8 cellular contexts compared by ENCODE assay signal in the genomic region with DNA sequence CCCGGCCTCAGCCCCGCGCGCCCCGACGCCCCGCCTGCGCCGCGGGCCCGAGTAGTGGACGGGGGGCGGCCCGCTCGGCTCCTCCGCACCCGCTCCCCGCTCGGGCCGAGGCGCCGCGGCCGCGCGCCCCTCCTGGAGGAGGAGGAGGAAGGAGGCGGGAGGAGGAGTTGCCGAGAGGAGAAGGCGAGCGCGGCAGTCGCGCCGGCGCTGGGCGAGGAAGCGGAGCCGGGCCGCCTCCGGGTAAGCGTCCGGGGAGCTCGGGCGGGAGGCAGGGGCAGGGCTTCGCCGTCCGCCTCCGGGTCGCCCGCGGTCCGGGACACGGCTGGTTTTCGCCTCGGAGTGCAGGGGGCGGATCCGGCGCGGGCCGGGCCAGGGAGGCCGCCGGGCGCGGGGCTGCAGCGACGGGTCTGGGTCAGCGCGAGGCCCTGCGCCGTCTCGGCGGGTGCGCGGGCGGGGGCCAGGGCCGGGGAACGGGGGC. TPM values are rescaled to one million over a fixed set of nuclear protein-coding genes. Genes with fewer than 3 reads are reported as not detected.
DNase-seq lines count a peak whose midpoint lies in the region; ATAC-seq and TF ChIP-seq lines count a peak whose summit lies in the region.

A gene with protein sequence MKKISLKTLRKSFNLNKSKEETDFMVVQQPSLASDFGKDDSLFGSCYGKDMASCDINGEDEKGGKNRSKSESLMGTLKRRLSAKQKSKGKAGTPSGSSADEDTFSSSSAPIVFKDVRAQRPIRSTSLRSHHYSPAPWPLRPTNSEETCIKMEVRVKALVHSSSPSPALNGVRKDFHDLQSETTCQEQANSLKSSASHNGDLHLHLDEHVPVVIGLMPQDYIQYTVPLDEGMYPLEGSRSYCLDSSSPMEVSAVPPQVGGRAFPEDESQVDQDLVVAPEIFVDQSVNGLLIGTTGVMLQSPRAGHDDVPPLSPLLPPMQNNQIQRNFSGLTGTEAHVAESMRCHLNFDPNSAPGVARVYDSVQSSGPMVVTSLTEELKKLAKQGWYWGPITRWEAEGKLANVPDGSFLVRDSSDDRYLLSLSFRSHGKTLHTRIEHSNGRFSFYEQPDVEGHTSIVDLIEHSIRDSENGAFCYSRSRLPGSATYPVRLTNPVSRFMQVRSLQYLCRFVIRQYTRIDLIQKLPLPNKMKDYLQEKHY (plus strand): TSS at position 195 of the 478 bp plus-strand sequence. CDS start 35,624 bp downstream, outside the sequence.

- TF ChIP-seq POLR2A in gastroesophageal sphincter (IDR thresholded peaks at IDR 0.05) = peak; percentile 67 to 72

- WGBS in gastroesophageal sphincter (ENCODE audit: low coverage in 1 of 2), 2 donors = no CpG with 5 or more reads among the region's 77 CpGs

- H3K9ac ChIP-seq in neural progenitor cell = peak within 1 kb of the TSS; percentile 94

- no peaks in the 10 kb centered on the region for H3K9me3 Mint-ChIP-seq in neural progenitor cell

- H3K4me3 Mint-ChIP-seq in neural progenitor cell = peak within 1 kb of the TSS; percentile 95

- H2AFZ ChIP-seq in neural progenitor cell (replicated peaks) = peak within 1 kb of the TSS; percentile 95

- peak within 1 kb of the TSS; percentile 94 for H3K4me2 ChIP-seq in neural progenitor cell

- peak within 1 kb of the TSS; percentile 97 for H3K27ac Mint-ChIP-seq in neural progenitor cell

- ATAC-seq in GM18519 (IDR thresholded peaks at IDR 0.05; ENCODE audit: low FRiP score, unreplicated experiment) (peak; percentile 55), HG02885 (IDR thresholded peaks at IDR 0.05; ENCODE audit: poor library complexity, unreplicated experiment) (peak; percentile 66), gastroesophageal sphincter (peak; percentile 69)

- peaks cover 5% of the 10 kb centered on the region for H3F3A ChIP-seq in neural progenitor cell (ENCODE audit: low read depth)

- peak within 1 kb of the TSS; percentile 62 for H3K27ac ChIP-seq in C4-2B
- H3K27ac ChIP-seq in gastroesophageal sphincter = peak within 1 kb of the TSS; percentile 57 to 93 (median 91)
- peak within 1 kb of the TSS; percentile 93 for H3K27ac ChIP-seq in neural progenitor cell

- no peaks in the 10 kb centered on the region for H3K9me3 ChIP-seq in gastroesophageal sphincter
- H3K9me3 ChIP-seq in neural progenitor cell (ENCODE audit: low read depth) = no peaks in the 10 kb centered on the region

- peak within 1 kb of the TSS; percentile 57 to 87 for H3K4me3 ChIP-seq in gastroesophageal sphincter
- H3K4me3 ChIP-seq in neural progenitor cell = peak within 1 kb of the TSS; percentile 77

- H3K36me3 Mint-ChIP-seq in neural progenitor cell = peaks cover 8% of the 10 kb centered on the region

- peaks cover 6% of the 10 kb centered on the region for H3K27me3 Mint-ChIP-seq in neural progenitor cell (ENCODE audit: insufficient read depth, low read depth)

- H3K27me3 ChIP-seq in gastroesophageal sphincter = no peaks in the 10 kb centered on the region
- H3K27me3 ChIP-seq in neural progenitor cell = no peaks in the 10 kb centered on the region

- H3K4me1 ChIP-seq in gastroesophageal sphincter = peaks cover 8 to 46% (median 9%) of the 10 kb centered on the region in 3 donors
- H3K4me1 ChIP-seq in neural progenitor cell = peaks cover 18% of the 10 kb centered on the region

- TF ChIP-seq EP300 in gastroesophageal sphincter (IDR thresholded peaks at IDR 0.05) = no peak

- TF ChIP-seq CTCF in C4-2B (conservative IDR thresholded peaks at IDR 0.05) (no peak), gastroesophageal sphincter (IDR thresholded peaks at IDR 0.05) (no peak), neural progenitor cell (IDR thresholded peaks at IDR 0.05) (no peak)

- H4K20me1 ChIP-seq in neural progenitor cell (ENCODE audit: low read depth) = peaks cover 44% of the 10 kb centered on the region

- H3K4me1 Mint-ChIP-seq in neural progenitor cell = peaks cover 24% of the 10 kb centered on the region

- DNase-seq in NCI-H226 (peak; percentile 45), activated gamma-delta T cell treated with Interleukin-2 at 50 U/mL for 16 hours (peak; percentile 11), neural progenitor cell (ENCODE audit: low spot score) (peak; percentile 88), inferior parietal cortex (ENCODE audit: extremely low spot score) (no peak)

- H3K36me3 ChIP-seq in gastroesophageal sphincter (no peaks in the 10 kb centered on the region), neural progenitor cell (no peaks in the 10 kb centered on the region)

- H3K79me2 ChIP-seq in neural progenitor cell (ENCODE audit: low read depth) = peaks cover 45% of the 10 kb centered on the region

RNA-seq across cellular contexts. Expression of the gene that starts here (rescaled TPM):
- 10 to 100 TPM; 21.5 to 25.3 (median 23.6) TPM for total RNA-seq in gastroesophageal sphincter
- total RNA-seq in neural progenitor cell (ENCODE audit: low replicate concordance) = 30.3 and 45.1 TPM in 2 replicates
